10 cellular contexts compared by ENCODE assay signal in genomic region chr5:93570294-93571110, GRCh38. TPM values are rescaled to one million over a fixed set of nuclear protein-coding genes. Genes with fewer than 3 reads are reported as not detected.
DNase-seq lines count a peak whose midpoint lies in the region; TF ChIP-seq lines count a peak whose summit lies in the region.
"Had no signal": no experiment of that assay in that cellular context is flagged by ENCODE, and none has a peak within 500 bp of the region (broad histone marks: within the 10 kb centered on the region; RNA-seq: fewer than 3 reads in every experiment).

No MANE protein-coding gene starts in this region.

- TF ChIP-seq POLR2A in Peyer's patch (IDR thresholded peaks at IDR 0.05) (no peak), testis (IDR thresholded peaks at IDR 0.05) (no peak)

- H3K27me3 Mint-ChIP-seq in activated naive CD8-positive, alpha-beta T cell = peaks cover 58% of the 10 kb centered on the region
- peaks cover 88% of the 10 kb centered on the region for H3K27me3 Mint-ChIP-seq in activated naive CD8-positive, alpha-beta T cell treated with anti-CD3 and anti-CD28 coated beads for 36 hours
- H3K27me3 Mint-ChIP-seq in immature natural killer cell (ENCODE audit: low read depth in 3 of 3) = peaks cover 21 to 57% (median 50%) of the 10 kb centered on the region in 3 donors

- no peaks in the 10 kb centered on the region for H3K9me3 ChIP-seq in Peyer's patch
- no peaks in the 10 kb centered on the region for H3K9me3 ChIP-seq in testis

- intact Hi-C loops in testis (cut with DNase I; ENCODE audit: low total_unique reads) = no loop called here

- no peaks in the 10 kb centered on the region for H3K36me3 ChIP-seq in Peyer's patch
- no peaks in the 10 kb centered on the region for H3K36me3 ChIP-seq in testis (ENCODE audit: low read depth, missing control alignments)
- H3K36me3 ChIP-seq: tibial artery had no signal

- H3K4me3 ChIP-seq in Peyer's patch (peak overlapping the region in 3 of 4 donors; percentile 16 to 36 (median 16)), testis (peak overlapping the region; percentile 39 to 60)
- H3K4me3 ChIP-seq: PC-9 had no signal

- H3K27me3 ChIP-seq in Peyer's patch (peaks cover 0 to 14% of the 10 kb centered on the region in 2 donors), testis (no peaks in the 10 kb centered on the region)

- H3K4me1 ChIP-seq in Peyer's patch (peaks cover 0 to 23% (median 0%) of the 10 kb centered on the region in 4 donors), testis (no peaks in the 10 kb centered on the region)

- no peak overlapping the region for H3K27ac Mint-ChIP-seq in activated naive CD8-positive, alpha-beta T cell
- no peak overlapping the region for H3K27ac Mint-ChIP-seq in activated naive CD8-positive, alpha-beta T cell treated with anti-CD3 and anti-CD28 coated beads for 36 hours
- no peak overlapping the region for H3K27ac Mint-ChIP-seq in immature natural killer cell

- WGBS in testis, 2 donors = 30 to 42% methylated on average over 22 to 40 of the region's 69 CpGs

- peaks cover 2% of the 10 kb centered on the region for H3K36me3 Mint-ChIP-seq in activated naive CD8-positive, alpha-beta T cell
- peaks cover 1% of the 10 kb centered on the region for H3K36me3 Mint-ChIP-seq in activated naive CD8-positive, alpha-beta T cell treated with anti-CD3 and anti-CD28 coated beads for 36 hours
- H3K36me3 Mint-ChIP-seq in immature natural killer cell = no peaks in the 10 kb centered on the region

- peaks cover 26% of the 10 kb centered on the region for H3K4me1 Mint-ChIP-seq in activated naive CD8-positive, alpha-beta T cell (ENCODE audit: low read depth)
- H3K4me1 Mint-ChIP-seq in activated naive CD8-positive, alpha-beta T cell treated with anti-CD3 and anti-CD28 coated beads for 36 hours = peaks cover 18% of the 10 kb centered on the region
- H3K4me1 Mint-ChIP-seq in immature natural killer cell = peaks cover 19 to 27% of the 10 kb centered on the region in 2 donors

- no peak for DNase-seq in activated naive CD8-positive, alpha-beta T cell treated with anti-CD3 and anti-CD28 coated beads for 36 hours
- DNase-seq in Peyer's patch = no peak
- DNase-seq in immature natural killer cell = no peak
- peak; percentile 59 for DNase-seq in testis
- no peak for DNase-seq in GF-D8 (lab: John Stamatoyannopoulos, UW)
- DNase-seq in NCI-H446 treated with DMSO at 0.1 percent for 48 hours (lab: John Stamatoyannopoulos, UW) = no peak
- no peak for DNase-seq in amniotic stem cell (lab: John Stamatoyannopoulos, UW)
- DNase-seq: PC-9, tibial artery had no signal

- peak overlapping the region; percentile 51 for H3K4me3 Mint-ChIP-seq in activated naive CD8-positive, alpha-beta T cell
- no peak overlapping the region for H3K4me3 Mint-ChIP-seq in activated naive CD8-positive, alpha-beta T cell treated with anti-CD3 and anti-CD28 coated beads for 36 hours
- H3K4me3 Mint-ChIP-seq in immature natural killer cell = peak overlapping the region; percentile 55 to 70 (median 65)

- TF ChIP-seq CTCF in Peyer's patch (IDR thresholded peaks at IDR 0.05) = no peak
- TF ChIP-seq CTCF in testis (IDR thresholded peaks at IDR 0.05) = no peak

- H3K9me3 Mint-ChIP-seq in activated naive CD8-positive, alpha-beta T cell (ENCODE audit: low read depth) = no peaks in the 10 kb centered on the region
- peaks cover 2% of the 10 kb centered on the region for H3K9me3 Mint-ChIP-seq in activated naive CD8-positive, alpha-beta T cell treated with anti-CD3 and anti-CD28 coated beads for 36 hours
- peaks cover 0 to 10% (median 0%) of the 10 kb centered on the region in 6 donors for H3K9me3 Mint-ChIP-seq in immature natural killer cell

- H3K27ac ChIP-seq in Peyer's patch (no peak overlapping the region), testis (peak overlapping the region in 1 of 2 donors; percentile 2)
- H3K27ac ChIP-seq: PC-9, tibial artery had no signal

RNA-seq across cellular contexts. Expression of gene NR2F1-AS1, which starts 10.5 kb away (rescaled TPM):
- not detected for total RNA-seq in activated naive CD8-positive, alpha-beta T cell treated with anti-CD3 and anti-CD28 coated beads for 36 hours
- total RNA-seq in Peyer's patch (1 to 10 TPM in 3 of 4 donors, under 1 TPM in 1; 0.35 to 9.1 (median 3.2) TPM), testis (10 to 100 TPM; 15.6 to 20.6 TPM)
- polyA plus RNA-seq in immature natural killer cell (not detected), testis (ENCODE audit: insufficient read depth, low read depth, low replicate concordance) (24.8 TPM)

RNA-seq across cellular contexts. Expression of gene NR2F1, which starts 12.5 kb away (rescaled TPM):
- total RNA-seq in activated naive CD8-positive, alpha-beta T cell treated with anti-CD3 and anti-CD28 coated beads for 36 hours = not detected
- 10 to 100 TPM in 1 of 4 donors, 1 to 10 TPM in 3; 2.1 to 28.1 (median 7.0) TPM for total RNA-seq in Peyer's patch
- not detected for polyA plus RNA-seq in immature natural killer cell
- total RNA-seq in testis = 10 to 100 TPM; 16.0 to 22.7 TPM
- 16.9 TPM for polyA plus RNA-seq in testis (ENCODE audit: insufficient read depth, low read depth, low replicate concordance)
